Comparison of ENCODE assay signal across 9 cellular contexts in the genomic region with DNA sequence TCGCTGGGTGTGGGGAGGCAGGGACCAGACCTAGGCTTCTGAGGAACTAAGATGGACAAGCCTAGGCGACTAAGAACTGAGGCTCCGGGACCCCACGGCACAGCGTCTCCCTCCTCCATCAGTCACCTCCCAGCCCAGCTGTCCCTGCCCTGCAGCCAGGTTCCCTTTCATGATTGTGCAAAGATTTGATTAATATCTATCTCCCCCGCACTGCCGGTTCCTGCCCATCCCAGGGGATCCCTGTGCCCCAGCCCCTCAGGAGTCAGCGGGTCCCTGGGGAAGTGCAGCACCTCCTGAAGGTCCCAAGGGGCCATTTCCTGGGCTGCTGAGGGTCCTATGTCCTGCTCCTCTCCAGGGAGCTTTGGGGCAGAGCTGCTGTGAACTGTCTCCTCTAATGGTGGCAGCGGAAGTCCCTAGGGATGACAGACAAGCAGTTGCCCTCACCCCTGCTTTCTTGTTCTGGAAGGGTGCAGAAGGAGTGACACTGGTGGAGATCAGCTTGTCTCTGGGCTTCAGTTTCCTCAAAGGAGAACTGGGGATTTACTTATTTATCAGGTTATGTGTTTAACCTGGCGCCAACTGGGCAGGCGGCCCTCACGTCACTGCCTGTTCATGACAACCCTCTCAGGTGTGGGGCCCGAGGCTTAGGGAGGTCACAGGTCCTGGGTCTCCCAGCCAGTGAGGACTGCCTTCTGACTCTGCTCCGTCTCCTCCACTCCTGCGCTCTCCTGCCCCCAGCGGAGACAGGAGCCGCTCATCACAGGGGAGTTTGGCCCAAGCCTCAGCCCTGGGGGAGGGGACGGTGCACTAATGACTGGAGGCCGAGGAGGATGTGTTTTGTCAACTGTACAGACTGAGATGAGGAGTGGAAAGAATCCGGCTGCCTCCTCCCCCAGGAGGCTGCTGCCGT. TPM values are rescaled to one million over a fixed set of nuclear protein-coding genes. Genes with fewer than 3 reads are reported as not detected.
DNase-seq lines count a peak whose midpoint lies in the region; ATAC-seq and TF ChIP-seq lines count a peak whose summit lies in the region.
"Had no signal": no experiment of that assay in that cellular context is flagged by ENCODE, and none has a peak within 500 bp of the region (broad histone marks: within the 10 kb centered on the region; RNA-seq: fewer than 3 reads in every experiment).

No MANE protein-coding gene starts in this region.

- TF ChIP-seq CTCF in BJ (IDR thresholded peaks at IDR 0.05; ENCODE audit: insufficient read depth, low read depth, low read length), result peak; percentile 41
- no peak for TF ChIP-seq CTCF in WTC11 (IDR thresholded peaks at IDR 0.05)

- in situ Hi-C loops in KBM-7 (cut with MboI; ENCODE audit: low pct_unique_long_range_greater_than_20kb, low sequenced_read_pairs), result no loop called here

- H3K4me3 Mint-ChIP-seq in WTC11, result peak overlapping the region; percentile 56; the same call in 1 of the 2 replicates

- POLR2A ChIA-PET in BJ (lab: Charles Lee), result no interaction called here
- POLR2A ChIA-PET in WTC11 (lab: Charles Lee), result no interaction called here

- CTCF ChIA-PET in BJ (lab: Yijun Ruan, JAX), result interaction anchor here (0.5 kb wide), 2 partner anchors 31 to 1682 kb away, joined by 3 read pairs; no protein-coding TSS in a partner anchor
- CTCF ChIA-PET in WTC11 (lab: Charles Lee), result interaction anchor here (1.1 to 1.4 kb wide), 3 partner anchors 19 to 35 kb away, joined by 3 to 6 read pairs (median 4); no protein-coding TSS in a partner anchor

- no peaks in the 10 kb centered on the region for H3K9me3 Mint-ChIP-seq in WTC11

- DNase-seq in BJ (ENCODE audit: low read depth) (no peak), KBM-7 (peak; percentile 82), WTC11 (ENCODE audit: low spot score) (peak; percentile 59), left lobe of liver (ENCODE audit: low spot score) (no peak), foreskin melanocyte (no peak), nucleus accumbens (lab: John Stamatoyannopoulos, UW) (no peak), NCI-H446 treated with DMSO at 0.1 percent for 48 hours (lab: John Stamatoyannopoulos, UW) (no peak)
- no peak for DNase-seq in stimulated activated CD4-positive, alpha-beta T cell treated with anti-CD3 and anti-CD28 coated beads, Interleukin-1b, Interleukin-23, amount 100 ng/mL, for 48 hours
- DNase-seq: activated CD4-positive, alpha-beta T cell treated with anti-CD3 and anti-CD28 coated beads, Interleukin-2, amount 50 U/mL, for 1 hour had no signal

- ATAC-seq in WTC11 (peak; percentile 41), left lobe of liver (peak; percentile 26)

- H3K27me3 Mint-ChIP-seq in WTC11 (ENCODE audit: low read depth), result peaks cover 26% of the 10 kb centered on the region

- no peaks in the 10 kb centered on the region for H3K27me3 ChIP-seq in BJ (ENCODE audit: control insufficient read depth, insufficient read depth, low read length)

- H3K4me3 ChIP-seq in BJ (ENCODE audit: low read depth, low read length), result no peak overlapping the region

- no peaks in the 10 kb centered on the region for H3K36me3 ChIP-seq in BJ (ENCODE audit: control insufficient read depth, insufficient read depth, low read length)

- no peak overlapping the region for H3K27ac Mint-ChIP-seq in WTC11

- H3K36me3 Mint-ChIP-seq in WTC11, result no peaks in the 10 kb centered on the region

- H3K4me1 Mint-ChIP-seq in WTC11, result peaks cover 33% of the 10 kb centered on the region

TF ChIP-seq in WTC11, 78 proteins besides CTCF, POLR2A, EP300 and RAD21:
- TF ChIP-seq ZNF219 (CRISPR knock-in tag; IDR thresholded peaks at IDR 0.05; ENCODE audit: borderline replicate concordance) (no peak), SOX15 (CRISPR knock-in tag; IDR thresholded peaks at IDR 0.05) (no peak), ZNF317 (CRISPR knock-in tag; IDR thresholded peaks at IDR 0.05; ENCODE audit: borderline replicate concordance, low read depth) (no peak), NR1H2 (CRISPR knock-in tag; IDR thresholded peaks at IDR 0.05) (no peak), ZNF138 (CRISPR knock-in tag; conservative IDR thresholded peaks at IDR 0.05) (no peak), TCF7 (CRISPR knock-in tag; IDR thresholded peaks at IDR 0.05; ENCODE audit: low read depth) (no peak), NFYB (CRISPR knock-in tag; conservative IDR thresholded peaks at IDR 0.05; ENCODE audit: low read depth) (no peak), JAZF1 (CRISPR knock-in tag; IDR thresholded peaks at IDR 0.05) (no peak), FOXJ3 (CRISPR knock-in tag; IDR thresholded peaks at IDR 0.05; ENCODE audit: borderline replicate concordance) (no peak)
- TF ChIP-seq, protein P1, sequence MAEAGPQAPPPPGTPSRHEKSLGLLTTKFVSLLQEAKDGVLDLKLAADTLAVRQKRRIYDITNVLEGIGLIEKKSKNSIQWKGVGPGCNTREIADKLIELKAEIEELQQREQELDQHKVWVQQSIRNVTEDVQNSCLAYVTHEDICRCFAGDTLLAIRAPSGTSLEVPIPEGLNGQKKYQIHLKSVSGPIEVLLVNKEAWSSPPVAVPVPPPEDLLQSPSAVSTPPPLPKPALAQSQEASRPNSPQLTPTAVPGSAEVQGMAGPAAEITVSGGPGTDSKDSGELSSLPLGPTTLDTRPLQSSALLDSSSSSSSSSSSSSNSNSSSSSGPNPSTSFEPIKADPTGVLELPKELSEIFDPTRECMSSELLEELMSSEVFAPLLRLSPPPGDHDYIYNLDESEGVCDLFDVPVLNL (CRISPR knock-in tag; IDR thresholded peaks at IDR 0.05; ENCODE audit: borderline replicate concordance, low read depth), result no peak
- TF ChIP-seq, protein P2, sequence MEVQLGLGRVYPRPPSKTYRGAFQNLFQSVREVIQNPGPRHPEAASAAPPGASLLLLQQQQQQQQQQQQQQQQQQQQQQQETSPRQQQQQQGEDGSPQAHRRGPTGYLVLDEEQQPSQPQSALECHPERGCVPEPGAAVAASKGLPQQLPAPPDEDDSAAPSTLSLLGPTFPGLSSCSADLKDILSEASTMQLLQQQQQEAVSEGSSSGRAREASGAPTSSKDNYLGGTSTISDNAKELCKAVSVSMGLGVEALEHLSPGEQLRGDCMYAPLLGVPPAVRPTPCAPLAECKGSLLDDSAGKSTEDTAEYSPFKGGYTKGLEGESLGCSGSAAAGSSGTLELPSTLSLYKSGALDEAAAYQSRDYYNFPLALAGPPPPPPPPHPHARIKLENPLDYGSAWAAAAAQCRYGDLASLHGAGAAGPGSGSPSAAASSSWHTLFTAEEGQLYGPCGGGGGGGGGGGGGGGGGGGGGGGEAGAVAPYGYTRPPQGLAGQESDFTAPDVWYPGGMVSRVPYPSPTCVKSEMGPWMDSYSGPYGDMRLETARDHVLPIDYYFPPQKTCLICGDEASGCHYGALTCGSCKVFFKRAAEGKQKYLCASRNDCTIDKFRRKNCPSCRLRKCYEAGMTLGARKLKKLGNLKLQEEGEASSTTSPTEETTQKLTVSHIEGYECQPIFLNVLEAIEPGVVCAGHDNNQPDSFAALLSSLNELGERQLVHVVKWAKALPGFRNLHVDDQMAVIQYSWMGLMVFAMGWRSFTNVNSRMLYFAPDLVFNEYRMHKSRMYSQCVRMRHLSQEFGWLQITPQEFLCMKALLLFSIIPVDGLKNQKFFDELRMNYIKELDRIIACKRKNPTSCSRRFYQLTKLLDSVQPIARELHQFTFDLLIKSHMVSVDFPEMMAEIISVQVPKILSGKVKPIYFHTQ (CRISPR knock-in tag; IDR thresholded peaks at IDR 0.05), result no peak
- TF ChIP-seq, protein P3, sequence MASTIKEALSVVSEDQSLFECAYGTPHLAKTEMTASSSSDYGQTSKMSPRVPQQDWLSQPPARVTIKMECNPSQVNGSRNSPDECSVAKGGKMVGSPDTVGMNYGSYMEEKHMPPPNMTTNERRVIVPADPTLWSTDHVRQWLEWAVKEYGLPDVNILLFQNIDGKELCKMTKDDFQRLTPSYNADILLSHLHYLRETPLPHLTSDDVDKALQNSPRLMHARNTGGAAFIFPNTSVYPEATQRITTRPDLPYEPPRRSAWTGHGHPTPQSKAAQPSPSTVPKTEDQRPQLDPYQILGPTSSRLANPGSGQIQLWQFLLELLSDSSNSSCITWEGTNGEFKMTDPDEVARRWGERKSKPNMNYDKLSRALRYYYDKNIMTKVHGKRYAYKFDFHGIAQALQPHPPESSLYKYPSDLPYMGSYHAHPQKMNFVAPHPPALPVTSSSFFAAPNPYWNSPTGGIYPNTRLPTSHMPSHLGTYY (CRISPR knock-in tag; IDR thresholded peaks at IDR 0.05), result no peak
- TF ChIP-seq, protein P4, sequence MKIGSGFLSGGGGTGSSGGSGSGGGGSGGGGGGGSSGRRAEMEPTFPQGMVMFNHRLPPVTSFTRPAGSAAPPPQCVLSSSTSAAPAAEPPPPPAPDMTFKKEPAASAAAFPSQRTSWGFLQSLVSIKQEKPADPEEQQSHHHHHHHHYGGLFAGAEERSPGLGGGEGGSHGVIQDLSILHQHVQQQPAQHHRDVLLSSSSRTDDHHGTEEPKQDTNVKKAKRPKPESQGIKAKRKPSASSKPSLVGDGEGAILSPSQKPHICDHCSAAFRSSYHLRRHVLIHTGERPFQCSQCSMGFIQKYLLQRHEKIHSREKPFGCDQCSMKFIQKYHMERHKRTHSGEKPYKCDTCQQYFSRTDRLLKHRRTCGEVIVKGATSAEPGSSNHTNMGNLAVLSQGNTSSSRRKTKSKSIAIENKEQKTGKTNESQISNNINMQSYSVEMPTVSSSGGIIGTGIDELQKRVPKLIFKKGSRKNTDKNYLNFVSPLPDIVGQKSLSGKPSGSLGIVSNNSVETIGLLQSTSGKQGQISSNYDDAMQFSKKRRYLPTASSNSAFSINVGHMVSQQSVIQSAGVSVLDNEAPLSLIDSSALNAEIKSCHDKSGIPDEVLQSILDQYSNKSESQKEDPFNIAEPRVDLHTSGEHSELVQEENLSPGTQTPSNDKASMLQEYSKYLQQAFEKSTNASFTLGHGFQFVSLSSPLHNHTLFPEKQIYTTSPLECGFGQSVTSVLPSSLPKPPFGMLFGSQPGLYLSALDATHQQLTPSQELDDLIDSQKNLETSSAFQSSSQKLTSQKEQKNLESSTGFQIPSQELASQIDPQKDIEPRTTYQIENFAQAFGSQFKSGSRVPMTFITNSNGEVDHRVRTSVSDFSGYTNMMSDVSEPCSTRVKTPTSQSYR (CRISPR knock-in tag; IDR thresholded peaks at IDR 0.05), result no peak

RNA-seq across cellular contexts. Expression of a gene that starts 1.9 kb away (rescaled TPM):
- 2.0 and 2.9 TPM in 2 replicates for polyA plus RNA-seq in BJ (2011; rRNA removed)
- polyA minus RNA-seq in BJ (2011; rRNA and poly(A)+ RNA removed), result 0.51 and 0.66 TPM in 2 replicates
- 6.3 to 8.3 TPM (median 7.9 TPM) in 3 replicates for total RNA-seq in WTC11 (2021)
- 0.30 TPM for total RNA-seq in left lobe of liver

RNA-seq across cellular contexts. Expression of a gene that starts 46.6 kb away (rescaled TPM):
- 29.9 and 36.9 TPM in 2 replicates for polyA plus RNA-seq in BJ (2011; rRNA removed)
- 25.9 and 34.1 TPM in 2 replicates for polyA minus RNA-seq in BJ (2011; rRNA and poly(A)+ RNA removed)
- 48.0 to 55.2 TPM (median 52.7 TPM) in 3 replicates for total RNA-seq in WTC11 (2021)
- 13.3 TPM for total RNA-seq in left lobe of liver

RNA-seq across cellular contexts. Expression of a gene that starts 46.7 kb away (rescaled TPM):
- 763 and 892 TPM in 2 replicates for polyA plus RNA-seq in BJ (2011; rRNA removed)
- 188 and 285 TPM in 2 replicates for polyA minus RNA-seq in BJ (2011; rRNA and poly(A)+ RNA removed)
- total RNA-seq in WTC11 (2021) (578 to 618 TPM (median 606 TPM) in 3 replicates), left lobe of liver (302 TPM)

Comparison
In these comparisons a context has a peak if more than half of its experiments do, and no peak if none do; other contexts are left out.
1. DNase-seq: peak in KBM-7 (single experiment) and WTC11 (single experiment); none in BJ (single experiment), left lobe of liver (single experiment), foreskin melanocyte (single experiment), nucleus accumbens (0 of 56), NCI-H446 treated with DMSO at 0.1 percent for 48 hours (single experiment) and stimulated activated CD4-positive, alpha-beta T cell treated with anti-CD3 and anti-CD28 coated beads, Interleukin-1b, Interleukin-23, amount 100 ng/mL, for 48 hours (single experiment).